ENCODE assay signal across 2 cellular contexts in genomic region chr21:38165466-38166213, GRCh38.
TF ChIP-seq lines count a peak whose summit lies in the region.

No MANE protein-coding gene starts in this region.

TF ChIP-seq in HepG2, 621 proteins besides CTCF, POLR2A, EP300 and RAD21 (continued from another document):
- TF ChIP-seq, protein P1, sequence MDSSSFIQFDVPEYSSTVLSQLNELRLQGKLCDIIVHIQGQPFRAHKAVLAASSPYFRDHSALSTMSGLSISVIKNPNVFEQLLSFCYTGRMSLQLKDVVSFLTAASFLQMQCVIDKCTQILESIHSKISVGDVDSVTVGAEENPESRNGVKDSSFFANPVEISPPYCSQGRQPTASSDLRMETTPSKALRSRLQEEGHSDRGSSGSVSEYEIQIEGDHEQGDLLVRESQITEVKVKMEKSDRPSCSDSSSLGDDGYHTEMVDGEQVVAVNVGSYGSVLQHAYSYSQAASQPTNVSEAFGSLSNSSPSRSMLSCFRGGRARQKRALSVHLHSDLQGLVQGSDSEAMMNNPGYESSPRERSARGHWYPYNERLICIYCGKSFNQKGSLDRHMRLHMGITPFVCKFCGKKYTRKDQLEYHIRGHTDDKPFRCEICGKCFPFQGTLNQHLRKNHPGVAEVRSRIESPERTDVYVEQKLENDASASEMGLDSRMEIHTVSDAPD (CRISPR knock-in tag; IDR thresholded peaks at IDR 0.05), result no peak
- TF ChIP-seq, protein P2, sequence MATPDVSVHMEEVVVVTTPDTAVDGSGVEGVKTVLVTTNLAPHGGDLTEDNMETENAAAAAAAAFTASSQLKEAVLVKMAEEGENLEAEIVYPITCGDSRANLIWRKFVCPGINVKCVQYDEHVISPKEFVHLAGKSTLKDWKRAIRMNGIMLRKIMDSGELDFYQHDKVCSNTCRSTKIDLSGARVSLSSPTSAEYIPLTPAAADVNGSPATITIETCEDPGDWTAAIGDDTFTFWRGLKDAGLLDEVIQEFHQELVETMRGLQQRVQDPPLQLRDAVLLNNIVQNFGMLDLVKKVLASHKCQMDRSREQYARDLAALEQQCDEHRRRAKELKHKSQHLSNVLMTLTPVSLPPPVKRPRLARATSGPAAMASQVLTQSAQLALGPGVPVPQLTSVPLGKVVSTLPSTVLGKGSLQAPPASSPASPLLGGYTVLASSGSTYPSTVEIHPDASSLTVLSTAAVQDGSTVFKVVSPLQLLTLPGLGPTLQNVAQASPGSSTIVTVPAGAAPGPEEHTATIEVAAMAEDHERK (CRISPR knock-in tag; IDR thresholded peaks at IDR 0.05; ENCODE audit: low read depth), result no peak
- no peak for TF ChIP-seq ZNF703 (CRISPR knock-in tag; IDR thresholded peaks at IDR 0.05; ENCODE audit: borderline replicate concordance)

TF ChIP-seq in SK-N-SH treated with all-trans-retinoic acid at 6 μM for 48 hours, 23 proteins besides CTCF, POLR2A, EP300 and RAD21 (continued from another document):
- TF ChIP-seq, protein P3, sequence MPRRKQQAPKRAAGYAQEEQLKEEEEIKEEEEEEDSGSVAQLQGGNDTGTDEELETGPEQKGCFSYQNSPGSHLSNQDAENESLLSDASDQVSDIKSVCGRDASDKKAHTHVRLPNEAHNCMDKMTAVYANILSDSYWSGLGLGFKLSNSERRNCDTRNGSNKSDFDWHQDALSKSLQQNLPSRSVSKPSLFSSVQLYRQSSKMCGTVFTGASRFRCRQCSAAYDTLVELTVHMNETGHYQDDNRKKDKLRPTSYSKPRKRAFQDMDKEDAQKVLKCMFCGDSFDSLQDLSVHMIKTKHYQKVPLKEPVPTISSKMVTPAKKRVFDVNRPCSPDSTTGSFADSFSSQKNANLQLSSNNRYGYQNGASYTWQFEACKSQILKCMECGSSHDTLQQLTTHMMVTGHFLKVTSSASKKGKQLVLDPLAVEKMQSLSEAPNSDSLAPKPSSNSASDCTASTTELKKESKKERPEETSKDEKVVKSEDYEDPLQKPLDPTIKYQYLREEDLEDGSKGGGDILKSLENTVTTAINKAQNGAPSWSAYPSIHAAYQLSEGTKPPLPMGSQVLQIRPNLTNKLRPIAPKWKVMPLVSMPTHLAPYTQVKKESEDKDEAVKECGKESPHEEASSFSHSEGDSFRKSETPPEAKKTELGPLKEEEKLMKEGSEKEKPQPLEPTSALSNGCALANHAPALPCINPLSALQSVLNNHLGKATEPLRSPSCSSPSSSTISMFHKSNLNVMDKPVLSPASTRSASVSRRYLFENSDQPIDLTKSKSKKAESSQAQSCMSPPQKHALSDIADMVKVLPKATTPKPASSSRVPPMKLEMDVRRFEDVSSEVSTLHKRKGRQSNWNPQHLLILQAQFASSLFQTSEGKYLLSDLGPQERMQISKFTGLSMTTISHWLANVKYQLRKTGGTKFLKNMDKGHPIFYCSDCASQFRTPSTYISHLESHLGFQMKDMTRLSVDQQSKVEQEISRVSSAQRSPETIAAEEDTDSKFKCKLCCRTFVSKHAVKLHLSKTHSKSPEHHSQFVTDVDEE (CRISPR knock-in tag; IDR thresholded peaks at IDR 0.05), result no peak
- TF ChIP-seq OSR1 (CRISPR knock-in tag; IDR thresholded peaks at IDR 0.05), result no peak
- TF ChIP-seq, protein P4, sequence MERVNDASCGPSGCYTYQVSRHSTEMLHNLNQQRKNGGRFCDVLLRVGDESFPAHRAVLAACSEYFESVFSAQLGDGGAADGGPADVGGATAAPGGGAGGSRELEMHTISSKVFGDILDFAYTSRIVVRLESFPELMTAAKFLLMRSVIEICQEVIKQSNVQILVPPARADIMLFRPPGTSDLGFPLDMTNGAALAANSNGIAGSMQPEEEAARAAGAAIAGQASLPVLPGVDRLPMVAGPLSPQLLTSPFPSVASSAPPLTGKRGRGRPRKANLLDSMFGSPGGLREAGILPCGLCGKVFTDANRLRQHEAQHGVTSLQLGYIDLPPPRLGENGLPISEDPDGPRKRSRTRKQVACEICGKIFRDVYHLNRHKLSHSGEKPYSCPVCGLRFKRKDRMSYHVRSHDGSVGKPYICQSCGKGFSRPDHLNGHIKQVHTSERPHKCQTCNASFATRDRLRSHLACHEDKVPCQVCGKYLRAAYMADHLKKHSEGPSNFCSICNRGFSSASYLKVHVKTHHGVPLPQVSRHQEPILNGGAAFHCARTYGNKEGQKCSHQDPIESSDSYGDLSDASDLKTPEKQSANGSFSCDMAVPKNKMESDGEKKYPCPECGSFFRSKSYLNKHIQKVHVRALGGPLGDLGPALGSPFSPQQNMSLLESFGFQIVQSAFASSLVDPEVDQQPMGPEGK (CRISPR knock-in tag; IDR thresholded peaks at IDR 0.05; ENCODE audit: borderline replicate concordance), result no peak
- no peak for TF ChIP-seq ARNTL (CRISPR knock-in tag; IDR thresholded peaks at IDR 0.05; ENCODE audit: borderline replicate concordance, low read depth)
- TF ChIP-seq RARB (CRISPR knock-in tag; IDR thresholded peaks at IDR 0.05), result peak; percentile 83; the same call in 1 of the 2 replicates
- no peak for TF ChIP-seq ZNF70 (CRISPR knock-in tag; IDR thresholded peaks at IDR 0.05)
- no peak for TF ChIP-seq PPARA (CRISPR knock-in tag; IDR thresholded peaks at IDR 0.05; ENCODE audit: borderline replicate concordance)
- TF ChIP-seq TCF4 (CRISPR knock-in tag; IDR thresholded peaks at IDR 0.05; ENCODE audit: borderline replicate concordance), result peak; percentile 82
- TF ChIP-seq POU6F1 (CRISPR knock-in tag; IDR thresholded peaks at IDR 0.05; ENCODE audit: borderline replicate concordance, low read depth), result no peak
TF ChIP-seq in SK-N-SH treated with all-trans-retinoic acid at 6 μM for 48 hours: peak in this region for 4.
